In genomic region chr6:152368761-152369624, GRCh38 we compare ENCODE assay signal across 14 cellular contexts.
DNase-seq lines count a peak whose midpoint lies in the region; TF ChIP-seq lines count a peak whose summit lies in the region.
"Had no signal": no experiment of that assay in that cellular context is flagged by ENCODE, and none has a peak within 500 bp of the region (broad histone marks: within the 10 kb centered on the region; RNA-seq: fewer than 3 reads in every experiment).

No MANE protein-coding gene starts in this region.

- in situ Hi-C loops in mammary epithelial cell (cut with MboI; ENCODE audit: low sequenced_read_pairs in 2 of 2) = no loop called here

- CTCF ChIA-PET in mammary epithelial cell (lab: Charles Lee; ENCODE audit: low non-redundant PET) = no interaction called here

- H3K9me3 Mint-ChIP-seq in neural progenitor cell = no peaks in the 10 kb centered on the region
- H3K9me3 Mint-ChIP-seq: stimulated activated effector memory CD8-positive, alpha-beta T cell treated with anti-CD3 and anti-CD28 coated beads, Interleukin-12 subunit alpha, Interleukin-12 subunit beta, amount 100 ng/mL, for 72 hours had no signal

- no TSS peak for BruUV-seq in mammary epithelial cell (replicated peaks; lab: Mats Ljungman, UMichigan)

- TF ChIP-seq POLR2A in breast epithelium (IDR thresholded peaks at IDR 0.05) = no peak
- no peak for TF ChIP-seq POLR2A in vagina (IDR thresholded peaks at IDR 0.05)

- H3K27ac ChIP-seq in breast epithelium = peak overlapping the region; percentile 30 to 57
- H3K27ac ChIP-seq in mammary epithelial cell (ENCODE audit: insufficient read depth, low read depth, low read length) = no peak overlapping the region
- peak overlapping the region; percentile 41 for H3K27ac ChIP-seq in neural progenitor cell
- H3K27ac ChIP-seq in vagina = peak overlapping the region; percentile 44

- 91% methylated on average over 19 of the region's 19 CpGs for WGBS in mammary epithelial cell (ENCODE audit: low coverage, missing lambda C conversion rate)

- H3K36me3 ChIP-seq in breast epithelium (no peaks in the 10 kb centered on the region), mammary epithelial cell (ENCODE audit: insufficient read depth, low read length) (no peaks in the 10 kb centered on the region), neural progenitor cell (no peaks in the 10 kb centered on the region), vagina (peaks cover 0 to 16% of the 10 kb centered on the region in 2 donors)

- peak overlapping the region; percentile 32 for H3K27ac Mint-ChIP-seq in neural progenitor cell
- H3K27ac Mint-ChIP-seq: activated CD8-positive, alpha-beta T cell treated with anti-CD3 and anti-CD28 coated beads, Interleukin-2, amount 10 ng/mL, durations not matched to agents 7 days and 5 days; stimulated activated effector memory CD8-positive, alpha-beta T cell treated with anti-CD3 and anti-CD28 coated beads, Interleukin-12 subunit alpha, Interleukin-12 subunit beta, amount 100 ng/mL, for 72 hours had no signal

- TF ChIP-seq CTCF in breast epithelium (IDR thresholded peaks at IDR 0.05) = no peak
- no peak for TF ChIP-seq CTCF in mammary epithelial cell (conservative IDR thresholded peaks at IDR 0.05 in 1 of 2, IDR thresholded peaks at IDR 0.05 in 1 of 2; ENCODE audit: extremely low read depth in 1 of 2, insufficient read depth in 1 of 2, low read depth in 1 of 2, low read length in 2 of 2)
- no peak for TF ChIP-seq CTCF in neural progenitor cell (IDR thresholded peaks at IDR 0.05)
- no peak for TF ChIP-seq CTCF in vagina (IDR thresholded peaks at IDR 0.05)

- H3K4me1 ChIP-seq in breast epithelium = no peaks in the 10 kb centered on the region
- no peaks in the 10 kb centered on the region for H3K4me1 ChIP-seq in mammary epithelial cell (ENCODE audit: insufficient read depth, low read length)
- no peaks in the 10 kb centered on the region for H3K4me1 ChIP-seq in neural progenitor cell
- H3K4me1 ChIP-seq in vagina = peaks cover 5% of the 10 kb centered on the region

- no peaks in the 10 kb centered on the region for H3F3A ChIP-seq in neural progenitor cell (ENCODE audit: low read depth)

- H3K27me3 ChIP-seq in breast epithelium = no peaks in the 10 kb centered on the region
- H3K27me3 ChIP-seq in mammary epithelial cell (ENCODE audit: insufficient read depth, low read length) = no peaks in the 10 kb centered on the region
- no peaks in the 10 kb centered on the region for H3K27me3 ChIP-seq in neural progenitor cell
- H3K27me3 ChIP-seq in vagina = no peaks in the 10 kb centered on the region

- H3K4me3 Mint-ChIP-seq in neural progenitor cell = no peak overlapping the region
- H3K4me3 Mint-ChIP-seq: activated CD8-positive, alpha-beta T cell treated with anti-CD3 and anti-CD28 coated beads, Interleukin-2, amount 10 ng/mL, durations not matched to agents 7 days and 5 days; stimulated activated effector memory CD8-positive, alpha-beta T cell treated with anti-CD3 and anti-CD28 coated beads, Interleukin-12 subunit alpha, Interleukin-12 subunit beta, amount 100 ng/mL, for 72 hours had no signal

- no peaks in the 10 kb centered on the region for H3K79me2 ChIP-seq in mammary epithelial cell (ENCODE audit: insufficient read depth, low read length)
- no peaks in the 10 kb centered on the region for H3K79me2 ChIP-seq in neural progenitor cell (ENCODE audit: low read depth)

- intact Hi-C loops in breast epithelium (cut with DNase I; ENCODE audit: low total_unique reads) (no loop called here), mammary epithelial cell (cut with micrococcal nuclease) (no loop called here), head of caudate nucleus (cut with DNase I) (no loop called here), vagina (cut with DNase I) (no loop called here)

- H3K4me2 ChIP-seq in mammary epithelial cell (ENCODE audit: insufficient read depth, low read depth, low read length) (no peak overlapping the region), neural progenitor cell (no peak overlapping the region)

- peaks cover 22% of the 10 kb centered on the region for H3K36me3 Mint-ChIP-seq in neural progenitor cell

- peaks cover 14% of the 10 kb centered on the region for H3K4me1 Mint-ChIP-seq in neural progenitor cell
- H3K4me1 Mint-ChIP-seq: stimulated activated effector memory CD8-positive, alpha-beta T cell treated with anti-CD3 and anti-CD28 coated beads, Interleukin-12 subunit alpha, Interleukin-12 subunit beta, amount 100 ng/mL, for 72 hours had no signal

- no peak overlapping the region for H2AFZ ChIP-seq in mammary epithelial cell (ENCODE audit: low read depth, low read length)
- peak overlapping the region; percentile 77 for H2AFZ ChIP-seq in neural progenitor cell (replicated peaks)

- H3K4me3 ChIP-seq in breast epithelium (peak overlapping the region in 2 of 3 donors; percentile 5 to 18), mammary epithelial cell (replicated peaks in 1 of 3; ENCODE audit: insufficient read depth in 1 of 3, low read depth in 2 of 3, low read length in 3 of 3) (no peak overlapping the region), neural progenitor cell (no peak overlapping the region), vagina (no peak overlapping the region)

- DNase-seq in breast epithelium (ENCODE audit: low spot score in 2 of 2) (no peak), mammary epithelial cell (no peak), head of caudate nucleus (peak in 35 of 42 donors; percentile 9 to 69 (median 31)), neural progenitor cell (ENCODE audit: low spot score) (peak; percentile 55), vagina (ENCODE audit: extremely low spot score in 2 of 2) (no peak), NCI-H69 (lab: John Stamatoyannopoulos, UW) (no peak), T-helper 1 cell (no peak), HUDEP-2 (lab: John Stamatoyannopoulos, UW; ENCODE audit: unreplicated experiment in 76 of 76) (no peak)
- DNase-seq: activated CD8-positive, alpha-beta T cell treated with anti-CD3 and anti-CD28 coated beads, Interleukin-2, amount 10 ng/mL, durations not matched to agents 7 days and 5 days; AML-193; Kasumi-1; SIG-M5; small intestine had no signal

- peaks cover 3% of the 10 kb centered on the region for H3K27me3 Mint-ChIP-seq in neural progenitor cell (ENCODE audit: insufficient read depth, low read depth)

- dilution Hi-C loops in mammary epithelial cell (cut with HindIII; ENCODE audit: low sequenced_read_pairs) = no loop called here

- no peaks in the 10 kb centered on the region for H4K20me1 ChIP-seq in mammary epithelial cell (ENCODE audit: insufficient read depth, low read length)
- no peaks in the 10 kb centered on the region for H4K20me1 ChIP-seq in neural progenitor cell (ENCODE audit: low read depth)

- H3K9me3 ChIP-seq in breast epithelium (no peaks in the 10 kb centered on the region), mammary epithelial cell (replicated peaks; ENCODE audit: insufficient read depth, low read length) (no peaks in the 10 kb centered on the region), neural progenitor cell (ENCODE audit: low read depth) (no peaks in the 10 kb centered on the region), vagina (no peaks in the 10 kb centered on the region)

- H3K9ac ChIP-seq in mammary epithelial cell (ENCODE audit: insufficient read depth, low read length) (no peak overlapping the region), neural progenitor cell (no peak overlapping the region)

Comparison
In these comparisons a context has a peak if more than half of its experiments do, and no peak if none do; other contexts are left out.
1. H3K4me3 ChIP-seq: peak in breast epithelium (2 of 3); none in mammary epithelial cell (0 of 3), neural progenitor cell (single experiment) and vagina (0 of 2).
2. DNase-seq: peak in head of caudate nucleus (35 of 42) and neural progenitor cell (single experiment); none in breast epithelium (0 of 2), mammary epithelial cell (single experiment), vagina (0 of 2), NCI-H69 (single experiment), T-helper 1 cell (0 of 5) and HUDEP-2 (0 of 76).